20 cellular contexts compared by ENCODE assay signal in genomic region chr1:228043281-228043845, GRCh38. TPM values are rescaled to one million over a fixed set of nuclear protein-coding genes. Genes with fewer than 3 reads are reported as not detected.
A peak's percentile ranks its signal among the peaks of the same experiment; 100 is the strongest.
DNase-seq lines count a peak whose midpoint lies in the region; ATAC-seq and TF ChIP-seq lines count a peak whose summit lies in the region.
"Had no signal": no experiment of that assay in that cellular context is flagged by ENCODE, and none has a peak within 500 bp of the region (broad histone marks: within the 10 kb centered on the region; RNA-seq: fewer than 3 reads in every experiment).

No MANE protein-coding gene starts in this region.

- H3K27ac ChIP-seq in heart left ventricle (no peak overlapping the region), RWPE2 (ENCODE audit: poor library complexity, severe bottlenecking) (no peak overlapping the region)
- H3K27ac ChIP-seq: hepatocyte, Peyer's patch, right lobe of liver had no signal

- intact Hi-C loops in cardiac septum (cut with DNase I), result no loop called here
- intact Hi-C loops in heart left ventricle (cut with DNase I), result no loop called here

- H3K4me3 ChIP-seq in heart left ventricle (no peak overlapping the region), RWPE2 (ENCODE audit: severe bottlenecking) (no peak overlapping the region)
- H3K4me3 ChIP-seq: hepatocyte, mucosa of descending colon, Peyer's patch, right lobe of liver had no signal

- H3K27me3 ChIP-seq in heart left ventricle (peaks cover 0 to 22% (median 16%) of the 10 kb centered on the region in 9 donors), RWPE2 (ENCODE audit: insufficient read depth, poor library complexity, severe bottlenecking) (no peaks in the 10 kb centered on the region)
- H3K27me3 ChIP-seq: right lobe of liver had no signal

- DNase-seq in cardiac septum (ENCODE audit: low spot score), result peak; percentile 55
- no peak for DNase-seq in heart left ventricle
- DNase-seq in RWPE2 (ENCODE audit: low spot score), result no peak
- peak; percentile 6 for DNase-seq in glomerular visceral epithelial cell (ENCODE audit: extremely low spot score)
- DNase-seq in ureter (ENCODE audit: low spot score), result peak; percentile 22
- DNase-seq in UCSD-AML1 (lab: John Stamatoyannopoulos, UW; ENCODE audit: unreplicated experiment), result no peak
- DNase-seq in NCI-H1694 treated with DMSO at 0.1 percent for 48 hours (lab: John Stamatoyannopoulos, UW), result no peak
- DNase-seq: activated CD4-positive, alpha-beta memory T cell treated with anti-CD3 and anti-CD28 coated beads for 36 hours; activated T-cell treated with anti-CD3 and anti-CD28 coated beads, Interleukin-2, amount 50 U/mL, for 4 hours; CD4-positive, CD25-positive, alpha-beta regulatory T cell; DMS79 treated with DMSO at 0.1 percent for 48 hours; NCI-H2081; NCI-H748 treated with DMSO at 0.1 percent for 48 hours; stimulated activated CD4-positive, alpha-beta T cell treated with anti-CD3 and anti-CD28 coated beads, Interleukin-1b, Interleukin-23, amount 100 ng/mL, for 48 hours had no signal

- 47 to 58% (median 53%) methylated on average over 5 to 7 of the region's 7 CpGs for WGBS in heart left ventricle, 4 donors

- ATAC-seq in heart left ventricle (no peak), RWPE2 (ENCODE audit: low read depth) (peak; percentile 89), HG02623 (IDR thresholded peaks at IDR 0.05; ENCODE audit: unreplicated experiment) (no peak)
- ATAC-seq: activated T-cell treated with anti-CD3 and anti-CD28 coated beads, Interleukin-2, amount 50 U/mL, for 4 hours; mucosa of descending colon; right lobe of liver had no signal

- TF ChIP-seq CTCF in heart left ventricle (IDR thresholded peaks at IDR 0.05), result no peak
- no peak for TF ChIP-seq CTCF in RWPE2 (IDR thresholded peaks at IDR 0.05; ENCODE audit: poor library complexity, severe bottlenecking)

- no peaks in the 10 kb centered on the region for H3K9me3 ChIP-seq in heart left ventricle
- H3K9me3 ChIP-seq in RWPE2 (ENCODE audit: severe bottlenecking), result no peaks in the 10 kb centered on the region
- H3K9me3 ChIP-seq: mucosa of descending colon, Peyer's patch, right lobe of liver had no signal

- H3K36me3 ChIP-seq in heart left ventricle, result no peaks in the 10 kb centered on the region
- no peaks in the 10 kb centered on the region for H3K36me3 ChIP-seq in RWPE2 (ENCODE audit: low read depth)
- H3K36me3 ChIP-seq: Peyer's patch, right lobe of liver had no signal

- H3K4me1 ChIP-seq in heart left ventricle (no peaks in the 10 kb centered on the region), RWPE2 (ENCODE audit: insufficient read depth, poor library complexity, severe bottlenecking) (peaks cover 18% of the 10 kb centered on the region)
- H3K4me1 ChIP-seq: Peyer's patch, right lobe of liver had no signal

- no peak for TF ChIP-seq POLR2A in heart left ventricle (IDR thresholded peaks at IDR 0.05)

RNA-seq across cellular contexts. Expression of gene WNT3A, which starts 36.6 kb away (rescaled TPM):
- total RNA-seq in cardiac septum, result not detected
- total RNA-seq in heart left ventricle, result not detected
- not detected for polyA plus RNA-seq in heart left ventricle
- 0.21 TPM for total RNA-seq in ureter
- total RNA-seq: activated CD4-positive, alpha-beta memory T cell treated with anti-CD3 and anti-CD28 coated beads for 36 hours; activated T-cell treated with anti-CD3 and anti-CD28 coated beads, Interleukin-2, amount 50 U/mL, for 4 hours; CD4-positive, CD25-positive, alpha-beta regulatory T cell; fibroblast of lung; mucosa of descending colon; Peyer's patch; right lobe of liver had no signal
- polyA plus RNA-seq: CD4-positive, CD25-positive, alpha-beta regulatory T cell; fibroblast of lung; hepatocyte had no signal

RNA-seq across cellular contexts. Expression of gene ARF1, which starts 39.1 kb away (rescaled TPM):
- total RNA-seq in cardiac septum (332 TPM), heart left ventricle (100 to 1,000 TPM; 271 to 451 (median 310) TPM), ureter (361 TPM)
- polyA plus RNA-seq in heart left ventricle, result 100 to 1,000 TPM; 217 to 580 TPM

RNA-seq across cellular contexts. Expression of gene C1orf35, which starts 59.8 kb away (rescaled TPM):
- total RNA-seq in cardiac septum (8.9 TPM), heart left ventricle (1 to 10 TPM; 6.2 to 8.4 (median 7.2) TPM), ureter (16.5 TPM)
- 1 to 10 TPM; 9.8 TPM for polyA plus RNA-seq in heart left ventricle

Comparison
In these comparisons a context has a peak if more than half of its experiments do, and no peak if none do; other contexts are left out.
1. DNase-seq: peak in cardiac septum (single experiment), glomerular visceral epithelial cell (single experiment) and ureter (single experiment); none in heart left ventricle (0 of 5), RWPE2 (single experiment), UCSD-AML1 (single experiment) and NCI-H1694 treated with DMSO at 0.1 percent for 48 hours (single experiment).